In genomic region chr5:56164371-56164770, GRCh38 we compare ENCODE assay signal across 2 cellular contexts.
A peak's percentile ranks its signal among the peaks of the same experiment; 100 is the strongest.
TF ChIP-seq lines count a peak whose summit lies in the region.

No MANE protein-coding gene starts in this region.

TF ChIP-seq in HepG2, 621 proteins besides CTCF, POLR2A, EP300 and RAD21 (continued from another document):
- TF ChIP-seq MTERF4 (CRISPR knock-in tag; IDR thresholded peaks at IDR 0.05) (no peak), ZNF562 (CRISPR knock-in tag; IDR thresholded peaks at IDR 0.05; ENCODE audit: borderline replicate concordance) (no peak), ZNF547 (CRISPR knock-in tag; IDR thresholded peaks at IDR 0.05) (no peak), EED (CRISPR knock-in tag; IDR thresholded peaks at IDR 0.05) (no peak)
TF ChIP-seq in HepG2: peak in this region for 0.

TF ChIP-seq in neural cell, 6 proteins besides CTCF, POLR2A, EP300 and RAD21:
- TF ChIP-seq REST (IDR thresholded peaks at IDR 0.05; ENCODE audit: borderline replicate concordance) (peak; percentile 73), MXI1 (conservative IDR thresholded peaks at IDR 0.05; ENCODE audit: poor library complexity, severe bottlenecking) (peak; percentile 68), POLR2AphosphoS5 (IDR thresholded peaks at IDR 0.05) (peak; percentile 61), SMC3 (conservative IDR thresholded peaks at IDR 0.05; ENCODE audit: poor library complexity) (peak; percentile 54), TAF1 (IDR thresholded peaks at IDR 0.05; ENCODE audit: low read depth) (no peak)
